14 cellular contexts compared by ENCODE assay signal in the genomic region with DNA sequence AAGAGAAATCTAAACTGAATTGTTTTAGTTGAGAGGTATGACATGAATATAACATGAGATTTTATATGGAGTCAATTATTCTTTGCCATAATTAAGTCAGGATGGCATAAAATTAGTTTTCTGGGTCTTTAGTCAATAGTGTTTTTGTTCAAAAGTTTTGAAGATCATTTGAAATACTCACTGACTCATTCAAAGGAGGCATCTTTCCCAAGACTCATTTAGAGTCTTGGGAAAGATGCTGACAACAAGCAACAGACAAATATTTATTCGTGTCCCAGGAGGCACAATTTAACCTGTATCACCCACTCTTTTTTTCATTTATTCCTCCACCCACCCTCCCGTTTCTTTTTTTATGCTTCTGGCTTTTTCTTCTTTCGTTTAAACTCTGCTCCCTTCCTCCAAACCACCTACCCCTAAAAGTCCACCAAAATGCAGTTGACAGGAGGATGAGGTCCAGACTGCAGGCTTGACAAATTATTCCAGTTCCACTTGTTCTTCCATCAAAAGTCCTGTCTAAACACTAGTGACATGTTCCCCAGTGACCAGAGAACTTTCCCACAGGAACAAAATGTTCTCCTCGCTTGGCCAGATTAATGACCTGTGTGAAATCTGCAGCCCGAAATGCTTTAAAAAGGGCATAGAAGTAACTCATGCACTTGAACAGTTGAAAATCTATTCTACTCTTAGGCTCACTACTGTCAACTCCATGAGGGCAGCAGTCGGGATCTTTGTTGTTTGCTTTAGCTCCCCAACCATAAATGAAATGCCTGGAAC. TPM values are rescaled to one million over a fixed set of nuclear protein-coding genes. Genes with fewer than 3 reads are reported as not detected.
DNase-seq lines count a peak whose midpoint lies in the region; ATAC-seq, FAIRE-seq and TF ChIP-seq lines count a peak whose summit lies in the region.
"Had no signal": no experiment of that assay in that cellular context is flagged by ENCODE, and none has a peak within 500 bp of the region (broad histone marks: within the 10 kb centered on the region; RNA-seq: fewer than 3 reads in every experiment).

No MANE protein-coding gene starts in this region.

- intact Hi-C loops in upper lobe of right lung (cut with DNase I), result no loop called here

- H3K27ac Mint-ChIP-seq in astrocyte (ENCODE audit: unreplicated experiment), result no peak overlapping the region

- no peak for ATAC-seq in upper lobe of right lung

- no peaks in the 10 kb centered on the region for H3K79me2 ChIP-seq in astrocyte (ENCODE audit: insufficient read depth, low read length)

- H3K27me3 ChIP-seq in astrocyte (ENCODE audit: insufficient read depth, low read length) (no peaks in the 10 kb centered on the region), mesenchymal stem cell (ENCODE audit: control insufficient read depth in 1 of 2, insufficient read depth in 1 of 2, low read length in 2 of 2) (no peaks in the 10 kb centered on the region), upper lobe of right lung (no peaks in the 10 kb centered on the region)
- H3K27me3 ChIP-seq: BLaER1 treated with 17β-estradiol and CSF1 and Interleukin-3, amounts not matched to agents 10 nM and 100 nM; Peyer's patch had no signal

- no peak overlapping the region for H3K4ac ChIP-seq in mesenchymal stem cell (ENCODE audit: low read depth in 1 of 2, low read length in 2 of 2)

- peaks cover 4% of the 10 kb centered on the region for H3K36me3 Mint-ChIP-seq in astrocyte (ENCODE audit: low read depth, unreplicated experiment)

- H4K8ac ChIP-seq in mesenchymal stem cell (ENCODE audit: low read length), result no peak overlapping the region

- H2AFZ ChIP-seq in astrocyte (ENCODE audit: low read depth, low read length) (no peak overlapping the region), mesenchymal stem cell (ENCODE audit: low read depth, low read length) (no peak overlapping the region)

- H2AK5ac ChIP-seq in mesenchymal stem cell (ENCODE audit: low read length, severe bottlenecking), result no peak overlapping the region

- no peak overlapping the region for H3K4me3 ChIP-seq in astrocyte (ENCODE audit: insufficient read depth, low read depth, low read length)
- no peak overlapping the region for H3K4me3 ChIP-seq in mesenchymal stem cell (ENCODE audit: insufficient read depth in 1 of 2, low read depth in 1 of 2, low read length in 2 of 2)
- no peak overlapping the region for H3K4me3 ChIP-seq in upper lobe of right lung
- H3K4me3 ChIP-seq: BLaER1 treated with 17β-estradiol and CSF1 and Interleukin-3, amounts not matched to agents 10 nM and 100 nM; Peyer's patch had no signal

- no peaks in the 10 kb centered on the region for H3K36me3 ChIP-seq in astrocyte (ENCODE audit: insufficient read depth, low read length)
- H3K36me3 ChIP-seq in mesenchymal stem cell (ENCODE audit: control insufficient read depth in 1 of 2, insufficient read depth in 2 of 2, low read depth in 1 of 2, low read length in 2 of 2), result no peaks in the 10 kb centered on the region
- no peaks in the 10 kb centered on the region for H3K36me3 ChIP-seq in upper lobe of right lung
- H3K36me3 ChIP-seq: BLaER1 treated with 17β-estradiol and CSF1 and Interleukin-3, amounts not matched to agents 10 nM and 100 nM; Peyer's patch had no signal

- no peak overlapping the region for H4K91ac ChIP-seq in mesenchymal stem cell (ENCODE audit: low read length)

- peaks cover 3% of the 10 kb centered on the region for H3K27me3 Mint-ChIP-seq in astrocyte (ENCODE audit: low read depth, unreplicated experiment)

- peak overlapping the region; percentile 34 for H3K4me3 Mint-ChIP-seq in astrocyte (ENCODE audit: unreplicated experiment)

- H3K79me1 ChIP-seq in mesenchymal stem cell (replicated peaks; ENCODE audit: low read length, poor library complexity, severe bottlenecking), result no peaks in the 10 kb centered on the region

- H3K18ac ChIP-seq in mesenchymal stem cell (ENCODE audit: low read depth in 1 of 2, low read length in 2 of 2), result no peak overlapping the region

- peaks cover 2% of the 10 kb centered on the region for H3K9me3 Mint-ChIP-seq in astrocyte (ENCODE audit: unreplicated experiment)

- H2BK15ac ChIP-seq in mesenchymal stem cell (ENCODE audit: low read depth, poor library complexity, severe bottlenecking), result no peak overlapping the region

- H2BK5ac ChIP-seq in mesenchymal stem cell (ENCODE audit: low read depth, low read length, poor library complexity, severe bottlenecking), result no peak overlapping the region

- H3K4me1 ChIP-seq in astrocyte (ENCODE audit: insufficient read depth, low read length) (no peaks in the 10 kb centered on the region), mesenchymal stem cell (ENCODE audit: control insufficient read depth, insufficient read depth, low read depth, low read length) (no peaks in the 10 kb centered on the region), upper lobe of right lung (no peaks in the 10 kb centered on the region)

- H3K9ac ChIP-seq in astrocyte (ENCODE audit: low read length) (no peak overlapping the region), mesenchymal stem cell (ENCODE audit: low read length) (no peak overlapping the region)
- H3K9ac ChIP-seq: BLaER1 treated with 17β-estradiol and CSF1 and Interleukin-3, amounts not matched to agents 10 nM and 100 nM had no signal

- no peak overlapping the region for H3K14ac ChIP-seq in mesenchymal stem cell (ENCODE audit: low read length in 2 of 2)

- H3K23ac ChIP-seq in mesenchymal stem cell (ENCODE audit: low read length in 2 of 2), result no peak overlapping the region

- H3K4me2 ChIP-seq in astrocyte (ENCODE audit: low read length), result no peak overlapping the region
- no peak overlapping the region for H3K4me2 ChIP-seq in mesenchymal stem cell (ENCODE audit: low read length, poor library complexity, severe bottlenecking)
- H3K4me2 ChIP-seq: BLaER1 treated with 17β-estradiol and CSF1 and Interleukin-3, amounts not matched to agents 10 nM and 100 nM had no signal

- H3K9me3 ChIP-seq in astrocyte (ENCODE audit: insufficient read depth, low read depth, low read length) (no peaks in the 10 kb centered on the region), mesenchymal stem cell (ENCODE audit: control insufficient read depth, low read length) (no peaks in the 10 kb centered on the region), upper lobe of right lung (no peaks in the 10 kb centered on the region)
- H3K9me3 ChIP-seq: BLaER1 treated with 17β-estradiol and CSF1 and Interleukin-3, amounts not matched to agents 10 nM and 100 nM; Peyer's patch had no signal

- TF ChIP-seq CTCF in astrocyte (IDR thresholded peaks at IDR 0.05; ENCODE audit: insufficient read depth, low read depth, low read length) (no peak), upper lobe of right lung (IDR thresholded peaks at IDR 0.05) (no peak)

- H3K4me1 Mint-ChIP-seq in astrocyte (ENCODE audit: low read depth, unreplicated experiment), result peaks cover 5% of the 10 kb centered on the region

- no peak overlapping the region for H2BK120ac ChIP-seq in mesenchymal stem cell (ENCODE audit: low read depth, low read length)

- no peaks in the 10 kb centered on the region for H4K20me1 ChIP-seq in astrocyte (ENCODE audit: insufficient read depth, low read length)
- H4K20me1 ChIP-seq: BLaER1 treated with 17β-estradiol and CSF1 and Interleukin-3, amounts not matched to agents 10 nM and 100 nM had no signal

- 74% methylated on average over 6 of the region's 6 CpGs for WGBS in mesenchymal stem cell

- FAIRE-seq in astrocyte (lab: Jason Lieb, UNC), result no peak

- DNase-seq in GM03348 (ENCODE audit: low spot score), result peak; percentile 16
- no peak for DNase-seq in astrocyte (ENCODE audit: low read depth)
- DNase-seq in mesenchymal stem cell, result peak; percentile 31
- no peak for DNase-seq in upper lobe of right lung
- no peak for DNase-seq in NOMO-1 (lab: John Stamatoyannopoulos, UW; ENCODE audit: unreplicated experiment in 2 of 2)
- no peak for DNase-seq in NCI-H146 (lab: John Stamatoyannopoulos, UW)
- DNase-seq in DMS 273 (lab: John Stamatoyannopoulos, UW; ENCODE audit: unreplicated experiment), result no peak
- DNase-seq: NCI-H1417, NCI-H2029 treated with DMSO at 0.1 percent for 48 hours, NCI-H510A, NCI-H82, Peyer's patch, SHP77 treated with DMSO at 0.1 percent for 48 hours had no signal

- no peak overlapping the region for H2BK12ac ChIP-seq in mesenchymal stem cell (ENCODE audit: low read length in 2 of 2)

- H3K27ac ChIP-seq in astrocyte (ENCODE audit: low read depth, low read length) (no peak overlapping the region), mesenchymal stem cell (ENCODE audit: low read length, poor library complexity, severe bottlenecking) (no peak overlapping the region), upper lobe of right lung (peak overlapping the region; percentile 20)
- H3K27ac ChIP-seq: BLaER1 treated with 17β-estradiol and CSF1 and Interleukin-3, amounts not matched to agents 10 nM and 100 nM; Peyer's patch had no signal

RNA-seq across cellular contexts. Expression of gene CSRP2, which starts 43.3 kb away (rescaled TPM):
- total RNA-seq in astrocyte, result 247 and 265 TPM in 2 replicates
- polyA plus RNA-seq in mesenchymal stem cell (2013, experiment 1 of 2), result 26.6 TPM
- polyA plus RNA-seq in mesenchymal stem cell (2013, experiment 2 of 2), result 27.7 TPM
- total RNA-seq in upper lobe of right lung, result 28.5 TPM

Comparison
In these comparisons a context has a peak if more than half of its experiments do, and no peak if none do; other contexts are left out.
1. DNase-seq: peak in GM03348 (single experiment) and mesenchymal stem cell (single experiment); none in astrocyte (single experiment), upper lobe of right lung (single experiment), NOMO-1 (0 of 2), NCI-H146 (single experiment) and DMS 273 (single experiment).